In genomic region chr2:151409601-151410484, GRCh38 we compare ENCODE assay signal across 8 cellular contexts. TPM values are rescaled to one million over a fixed set of nuclear protein-coding genes. Genes with fewer than 3 reads are reported as not detected.
DNase-seq lines count a peak whose midpoint lies in the region; ATAC-seq and TF ChIP-seq lines count a peak whose summit lies in the region.

A gene with protein sequence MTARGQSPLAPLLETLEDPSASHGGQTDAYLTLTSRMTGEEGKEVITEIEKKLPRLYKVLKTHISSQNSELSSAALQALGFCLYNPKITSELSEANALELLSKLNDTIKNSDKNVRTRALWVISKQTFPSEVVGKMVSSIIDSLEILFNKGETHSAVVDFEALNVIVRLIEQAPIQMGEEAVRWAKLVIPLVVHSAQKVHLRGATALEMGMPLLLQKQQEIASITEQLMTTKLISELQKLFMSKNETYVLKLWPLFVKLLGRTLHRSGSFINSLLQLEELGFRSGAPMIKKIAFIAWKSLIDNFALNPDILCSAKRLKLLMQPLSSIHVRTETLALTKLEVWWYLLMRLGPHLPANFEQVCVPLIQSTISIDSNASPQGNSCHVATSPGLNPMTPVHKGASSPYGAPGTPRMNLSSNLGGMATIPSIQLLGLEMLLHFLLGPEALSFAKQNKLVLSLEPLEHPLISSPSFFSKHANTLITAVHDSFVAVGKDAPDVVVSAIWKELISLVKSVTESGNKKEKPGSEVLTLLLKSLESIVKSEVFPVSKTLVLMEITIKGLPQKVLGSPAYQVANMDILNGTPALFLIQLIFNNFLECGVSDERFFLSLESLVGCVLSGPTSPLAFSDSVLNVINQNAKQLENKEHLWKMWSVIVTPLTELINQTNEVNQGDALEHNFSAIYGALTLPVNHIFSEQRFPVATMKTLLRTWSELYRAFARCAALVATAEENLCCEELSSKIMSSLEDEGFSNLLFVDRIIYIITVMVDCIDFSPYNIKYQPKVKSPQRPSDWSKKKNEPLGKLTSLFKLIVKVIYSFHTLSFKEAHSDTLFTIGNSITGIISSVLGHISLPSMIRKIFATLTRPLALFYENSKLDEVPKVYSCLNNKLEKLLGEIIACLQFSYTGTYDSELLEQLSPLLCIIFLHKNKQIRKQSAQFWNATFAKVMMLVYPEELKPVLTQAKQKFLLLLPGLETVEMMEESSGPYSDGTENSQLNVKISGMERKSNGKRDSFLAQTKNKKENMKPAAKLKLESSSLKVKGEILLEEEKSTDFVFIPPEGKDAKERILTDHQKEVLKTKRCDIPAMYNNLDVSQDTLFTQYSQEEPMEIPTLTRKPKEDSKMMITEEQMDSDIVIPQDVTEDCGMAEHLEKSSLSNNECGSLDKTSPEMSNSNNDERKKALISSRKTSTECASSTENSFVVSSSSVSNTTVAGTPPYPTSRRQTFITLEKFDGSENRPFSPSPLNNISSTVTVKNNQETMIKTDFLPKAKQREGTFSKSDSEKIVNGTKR (N-terminal part only) (plus strand): TSS chr2:151409902. CDS start chr2:151410424, 522 bp downstream.

- TF ChIP-seq POLR2A in GM18526 (IDR thresholded peaks at IDR 0.05; ENCODE audit: extremely low read depth, insufficient read length): peak; percentile 72

- POLR2A ChIA-PET in A673 (lab: Charles Lee; ENCODE audit: low non-redundant PET): interaction anchor here (0.6 to 0.8 kb wide), 2 partner anchors 46 to 75 kb away, joined by 3 to 4 read pairs; no protein-coding TSS in a partner anchor

- DNase-seq in A673 (ENCODE audit: low spot score) (peak; percentile 98), NCI-H2107 treated with DMSO at 0.1 percent for 48 hours (lab: John Stamatoyannopoulos, UW; ENCODE audit: unreplicated experiment) (peak; percentile 90), UCSD-AML1 (lab: John Stamatoyannopoulos, UW; ENCODE audit: unreplicated experiment) (peak; percentile 87), brain microvascular endothelial cell (peak; percentile 95)

- no peaks in the 10 kb centered on the region for H3K27me3 ChIP-seq in A673 (replicated peaks; ENCODE audit: insufficient read depth, low read depth, low read length, poor library complexity)
- H3K27me3 ChIP-seq in brain microvascular endothelial cell (replicated peaks): no peaks in the 10 kb centered on the region
- no peaks in the 10 kb centered on the region for H3K27me3 ChIP-seq in iPS-15b (ENCODE audit: control insufficient read depth, insufficient read depth, low read length)
- no peaks in the 10 kb centered on the region for H3K27me3 ChIP-seq in skeletal muscle satellite cell (ENCODE audit: control insufficient read depth, insufficient read depth, low read length)

- H3K27ac ChIP-seq in A673 (ENCODE audit: low read depth, low read length, poor library complexity, severe bottlenecking) (peak within 1 kb of the TSS; percentile 95), brain microvascular endothelial cell (peak within 1 kb of the TSS; percentile 76)

- peaks cover 38% of the 10 kb centered on the region for H3K36me3 ChIP-seq in A673 (ENCODE audit: insufficient read depth, low read length, poor library complexity, severe bottlenecking)
- H3K36me3 ChIP-seq in brain microvascular endothelial cell (replicated peaks): peaks cover 12% of the 10 kb centered on the region
- peaks cover 9% of the 10 kb centered on the region for H3K36me3 ChIP-seq in iPS-15b (ENCODE audit: control insufficient read depth, insufficient read depth, low read length)
- H3K36me3 ChIP-seq in skeletal muscle satellite cell (ENCODE audit: insufficient read depth, low read length): peaks cover 35% of the 10 kb centered on the region

- H3K4me2 ChIP-seq in skeletal muscle satellite cell (ENCODE audit: low read length): peak within 1 kb of the TSS; percentile 94

- ATAC-seq in HG03066 (IDR thresholded peaks at IDR 0.05; ENCODE audit: low read depth, unreplicated experiment): peak; percentile 94

- intact Hi-C loops in A673 (cut with micrococcal nuclease; ENCODE audit: unreplicated experiment): loop anchor here (5.0 kb wide), 1 partner anchor 52 kb away; no protein-coding TSS in a partner anchor

- peak within 1 kb of the TSS; percentile 94 for H3K9ac ChIP-seq in iPS-15b (ENCODE audit: low read depth, low read length)
- H3K9ac ChIP-seq in skeletal muscle satellite cell (ENCODE audit: low read depth, low read length): peak within 1 kb of the TSS; percentile 96

- in situ Hi-C loops in brain microvascular endothelial cell (cut with HindIII; ENCODE audit: low pct_ligation_motif_present, low sequenced_read_pairs): no loop called here

- H3K4me1 ChIP-seq in A673 (ENCODE audit: insufficient read depth, low read length, poor library complexity, severe bottlenecking): peaks cover 7% of the 10 kb centered on the region
- peaks cover 2% of the 10 kb centered on the region for H3K4me1 ChIP-seq in iPS-15b (ENCODE audit: control insufficient read depth, insufficient read depth, low read length)
- peaks cover 7% of the 10 kb centered on the region for H3K4me1 ChIP-seq in skeletal muscle satellite cell (ENCODE audit: control insufficient read depth, insufficient read depth, low read length)

- CTCF ChIA-PET in A673 (lab: Charles Lee): interaction anchor here (0.6 kb wide), 7 partner anchors 18 to 1295 kb away, joined by 3 to 17 read pairs (median 5); no protein-coding TSS in a partner anchor

- no TSS peak for BruUV-seq in A673 (replicated peaks; lab: Mats Ljungman, UMichigan)

- TF ChIP-seq CTCF in A673 (conservative IDR thresholded peaks at IDR 0.05; ENCODE audit: low read depth, low read length) (peak; percentile 77), brain microvascular endothelial cell (IDR thresholded peaks at IDR 0.05; ENCODE audit: low read depth, low read length, missing control alignments) (peak; percentile 82)

- H3K4me3 ChIP-seq in A673 (ENCODE audit: low read depth, low read length, poor library complexity, severe bottlenecking): peak within 1 kb of the TSS; percentile 90
- H3K4me3 ChIP-seq in brain microvascular endothelial cell (ENCODE audit: low read depth, low read length): peak within 1 kb of the TSS; percentile 97
- peak within 1 kb of the TSS; percentile 87 for H3K4me3 ChIP-seq in iPS-15b (ENCODE audit: low read depth, low read length)
- peak within 1 kb of the TSS; percentile 98 for H3K4me3 ChIP-seq in skeletal muscle satellite cell (ENCODE audit: low read length)

- H3K9me3 ChIP-seq in A673 (ENCODE audit: low read depth, low read length, poor library complexity, severe bottlenecking): no peaks in the 10 kb centered on the region
- H3K9me3 ChIP-seq in iPS-15b (ENCODE audit: control insufficient read depth, insufficient read depth, low read length): no peaks in the 10 kb centered on the region
- H3K9me3 ChIP-seq in skeletal muscle satellite cell (replicated peaks; ENCODE audit: low read length): no peaks in the 10 kb centered on the region

RNA-seq across cellular contexts. Expression of the gene that starts here (rescaled TPM):
- 111 and 112 TPM in 2 replicates for total RNA-seq in A673 (2021)
- total RNA-seq in skeletal muscle satellite cell (2012; rRNA removed): 31.9 and 33.2 TPM in 2 replicates

Comparison
In these comparisons a context has a peak if more than half of its experiments do, and no peak if none do; other contexts are left out.
1. Peak in every context shown above with its lines: DNase-seq, ATAC-seq, H3K4me3 ChIP-seq and H3K27ac ChIP-seq.